1 cellular context compared by ENCODE assay signal in the genomic region with DNA sequence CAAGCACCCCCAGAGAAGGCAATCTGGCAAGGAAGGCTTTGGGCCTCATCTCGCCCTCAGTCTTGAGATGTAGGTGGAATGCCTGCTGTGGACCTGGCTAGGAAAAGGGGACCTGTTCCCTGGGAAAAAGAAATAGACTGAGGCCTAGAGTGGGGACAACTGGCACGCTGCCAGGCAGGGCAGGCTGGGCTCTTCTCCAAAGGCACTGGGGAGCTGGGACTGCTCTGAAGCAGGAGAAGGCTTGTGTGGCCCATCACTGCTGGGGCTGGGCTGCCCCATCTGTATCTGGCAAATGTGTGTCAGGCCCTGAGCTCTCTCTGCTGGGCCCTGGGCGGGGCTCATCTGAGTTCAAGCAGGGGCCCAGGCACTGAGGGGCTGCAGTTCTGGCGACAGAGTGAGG.
TF ChIP-seq lines count a peak whose summit lies in the region.

No MANE protein-coding gene starts in this region.

TF ChIP-seq in K562, 482 proteins besides CTCF, POLR2A, EP300 and RAD21 (continues in another document):
- no peak for TF ChIP-seq PHB2 (IDR thresholded peaks at IDR 0.05; ENCODE audit: low read depth)
- no peak for TF ChIP-seq L3MBTL2 (IDR thresholded peaks at IDR 0.05)
- TF ChIP-seq SMC3 (conservative IDR thresholded peaks at IDR 0.05; ENCODE audit: insufficient read depth, low read depth, low read length): no peak
- TF ChIP-seq XRCC4 (IDR thresholded peaks at IDR 0.05; ENCODE audit: extremely low read depth, insufficient read depth, insufficient read length): no peak
- no peak for TF ChIP-seq ZFPM2 (CRISPR knock-in tag; IDR thresholded peaks at IDR 0.05)
- no peak for TF ChIP-seq SETDB1 (IDR thresholded peaks at IDR 0.05; ENCODE audit: low read length)
- TF ChIP-seq POLR2G (IDR thresholded peaks at IDR 0.05; ENCODE audit: low read depth, low read length): 0 out of 2 replicates have a peak, but pooled peaks have one; percentile 5
- no peak for TF ChIP-seq ZNF507 (tag; conservative IDR thresholded peaks at IDR 0.05)
- TF ChIP-seq KDM4B (IDR thresholded peaks at IDR 0.05; ENCODE audit: borderline replicate concordance in 2 of 2, low read depth in 1 of 2): no peak
- TF ChIP-seq SRF (CRISPR knock-in tag; IDR thresholded peaks at IDR 0.05): 0 out of 4 replicates have a peak, but pooled peaks of 1 of the 2 experiments have one; percentile 16
- TF ChIP-seq, protein P1, sequence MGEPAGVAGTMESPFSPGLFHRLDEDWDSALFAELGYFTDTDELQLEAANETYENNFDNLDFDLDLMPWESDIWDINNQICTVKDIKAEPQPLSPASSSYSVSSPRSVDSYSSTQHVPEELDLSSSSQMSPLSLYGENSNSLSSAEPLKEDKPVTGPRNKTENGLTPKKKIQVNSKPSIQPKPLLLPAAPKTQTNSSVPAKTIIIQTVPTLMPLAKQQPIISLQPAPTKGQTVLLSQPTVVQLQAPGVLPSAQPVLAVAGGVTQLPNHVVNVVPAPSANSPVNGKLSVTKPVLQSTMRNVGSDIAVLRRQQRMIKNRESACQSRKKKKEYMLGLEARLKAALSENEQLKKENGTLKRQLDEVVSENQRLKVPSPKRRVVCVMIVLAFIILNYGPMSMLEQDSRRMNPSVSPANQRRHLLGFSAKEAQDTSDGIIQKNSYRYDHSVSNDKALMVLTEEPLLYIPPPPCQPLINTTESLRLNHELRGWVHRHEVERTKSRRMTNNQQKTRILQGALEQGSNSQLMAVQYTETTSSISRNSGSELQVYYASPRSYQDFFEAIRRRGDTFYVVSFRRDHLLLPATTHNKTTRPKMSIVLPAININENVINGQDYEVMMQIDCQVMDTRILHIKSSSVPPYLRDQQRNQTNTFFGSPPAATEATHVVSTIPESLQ (CRISPR knock-in tag; IDR thresholded peaks at IDR 0.05): no peak
- TF ChIP-seq KLF1 (tag; IDR thresholded peaks at IDR 0.05): no peak
- TF ChIP-seq ZNF184 (CRISPR knock-in tag; IDR thresholded peaks at IDR 0.05): no peak
- no peak for TF ChIP-seq BACH1 (tag; IDR thresholded peaks at IDR 0.05)
- no peak for TF ChIP-seq ELK1 (CRISPR knock-in tag; IDR thresholded peaks at IDR 0.05)
- no peak for TF ChIP-seq ZNF165 (CRISPR knock-in tag; IDR thresholded peaks at IDR 0.05; ENCODE audit: borderline replicate concordance)
- TF ChIP-seq FOXA1 (IDR thresholded peaks at IDR 0.05; ENCODE audit: borderline replicate concordance): no peak
- no peak for TF ChIP-seq SNRNP70 (optimal IDR thresholded peaks at IDR 0.05; ENCODE audit: low read depth, low read length)
- no peak for TF ChIP-seq XRCC3 (IDR thresholded peaks at IDR 0.05)
- TF ChIP-seq ZBTB40 (IDR thresholded peaks at IDR 0.05): no peak
- 0 out of 2 replicates have a peak, but pooled peaks have one; percentile 29 for TF ChIP-seq ZBTB40 (CRISPR knock-in tag; IDR thresholded peaks at IDR 0.05)
- 0 out of 2 replicates have a peak, but pooled peaks have one; percentile 8 for TF ChIP-seq ZKSCAN1 (IDR thresholded peaks at IDR 0.05; ENCODE audit: low read depth, low read length)
- TF ChIP-seq MCM5 (IDR thresholded peaks at IDR 0.05; ENCODE audit: low read depth): no peak
- no peak for TF ChIP-seq ZEB2 (IDR thresholded peaks at IDR 0.05)
- TF ChIP-seq CBX5 (IDR thresholded peaks at IDR 0.05; ENCODE audit: borderline replicate concordance, low read depth): no peak
- peak; percentile 90 for TF ChIP-seq NFIX (CRISPR knock-in tag; IDR thresholded peaks at IDR 0.05; ENCODE audit: low read depth)
- TF ChIP-seq ZMIZ1 (IDR thresholded peaks at IDR 0.05; ENCODE audit: low read depth in 2 of 2, low read length in 2 of 2): no peak
- no peak for TF ChIP-seq SRSF7 (optimal IDR thresholded peaks at IDR 0.05; ENCODE audit: low read depth, low read length)
- TF ChIP-seq JUNB (CRISPR knock-in tag; conservative IDR thresholded peaks at IDR 0.05): no peak
- no peak for TF ChIP-seq FOXJ2 (tag; IDR thresholded peaks at IDR 0.05)
- no peak for TF ChIP-seq ILF3 (IDR thresholded peaks at IDR 0.05; ENCODE audit: borderline replicate concordance)
- TF ChIP-seq TAF1 (IDR thresholded peaks at IDR 0.05; ENCODE audit: control insufficient read depth, extremely low read depth, insufficient read depth, low read length, severe bottlenecking): no peak
- TF ChIP-seq POLR2AphosphoS5 (IDR thresholded peaks at IDR 0.05; ENCODE audit: control insufficient read depth, insufficient read depth, low read depth, low read length): no peak
- TF ChIP-seq NFIC (IDR thresholded peaks at IDR 0.05): peak; percentile 98
- TF ChIP-seq ZNF766 (CRISPR knock-in tag; conservative IDR thresholded peaks at IDR 0.05): no peak
- TF ChIP-seq ZNF3 (CRISPR knock-in tag; IDR thresholded peaks at IDR 0.05): no peak
- TF ChIP-seq WHSC1 (IDR thresholded peaks at IDR 0.05; ENCODE audit: low read length): no peak
- TF ChIP-seq MYC (IDR thresholded peaks at IDR 0.05; ENCODE audit: low read depth, low read length): no peak
- TF ChIP-seq MYC (CRISPR knock-in tag; IDR thresholded peaks at IDR 0.05; ENCODE audit: borderline replicate concordance, low read depth): no peak
- no peak for TF ChIP-seq HSF4 (CRISPR knock-in tag; IDR thresholded peaks at IDR 0.05; ENCODE audit: borderline replicate concordance)
- TF ChIP-seq BRF1 (IDR thresholded peaks at IDR 0.05; ENCODE audit: borderline replicate concordance, extremely low read depth, insufficient read length): no peak
- no peak for TF ChIP-seq RB1 (IDR thresholded peaks at IDR 0.05; ENCODE audit: low read depth)
- peak; percentile 35; the same call in 1 of the 2 replicates for TF ChIP-seq ZBTB7A (IDR thresholded peaks at IDR 0.05; ENCODE audit: borderline replicate concordance, control insufficient read depth, low read depth, low read length)
- no peak for TF ChIP-seq TAF15 (IDR thresholded peaks at IDR 0.05; ENCODE audit: low read depth, low read length)
- no peak for TF ChIP-seq CUX1 (CRISPR knock-in tag; IDR thresholded peaks at IDR 0.05)
